ENCODE assay signal across 24 cellular contexts in the genomic region with DNA sequence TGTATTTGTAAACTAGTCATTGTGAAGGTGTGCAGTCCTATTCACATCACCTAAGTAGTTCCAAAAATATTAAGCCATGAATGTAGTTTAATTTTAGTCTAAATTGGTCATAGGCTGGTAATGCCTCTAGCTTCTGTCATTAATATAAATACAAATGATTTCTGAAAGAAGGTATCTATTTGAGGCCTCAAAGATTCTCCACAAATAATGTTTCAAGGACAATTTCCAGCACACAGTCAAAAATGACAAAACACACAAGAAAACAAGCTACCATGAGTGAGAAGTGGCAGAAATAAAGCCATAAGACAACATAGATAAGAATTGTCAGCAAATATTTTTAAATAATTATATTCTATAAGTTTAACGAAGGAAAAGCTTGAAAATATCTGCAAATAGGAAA.
"Had no signal": no experiment of that assay in that cellular context is flagged by ENCODE, and none has a peak within 500 bp of the region (broad histone marks: within the 10 kb centered on the region; RNA-seq: fewer than 3 reads in every experiment).

No MANE protein-coding gene starts in this region.

- H3K4me1 ChIP-seq: colonic mucosa, esophagus squamous epithelium, foreskin keratinocyte, gastroesophageal sphincter had no signal

- H3K4me3 Mint-ChIP-seq: dendritic cell treated with granulocyte-macrophage colony-stimulating factor and Interleukin-4, amounts not matched to agents 40 ng/mL and 50 ng/mL, for 4 days; effector memory CD8-positive, alpha-beta T cell; endodermal cell had no signal

- H3K4me3 ChIP-seq: colonic mucosa, coronary artery, dorsolateral prefrontal cortex, esophagus muscularis mucosa, esophagus squamous epithelium, gastrocnemius medialis, gastroesophageal sphincter, heart left ventricle, heart right ventricle had no signal

- H3K27ac ChIP-seq: colonic mucosa, coronary artery, dorsolateral prefrontal cortex, epithelial cell of prostate, esophagus muscularis mucosa, esophagus squamous epithelium, foreskin keratinocyte, gastroesophageal sphincter, heart left ventricle, heart right ventricle had no signal

- H3K36me3 ChIP-seq: colonic mucosa, esophagus muscularis mucosa, esophagus squamous epithelium, gastrocnemius medialis, gastroesophageal sphincter, heart left ventricle, heart right ventricle had no signal

- H3K27me3 Mint-ChIP-seq: dendritic cell treated with granulocyte-macrophage colony-stimulating factor and Interleukin-4, amounts not matched to agents 40 ng/mL and 50 ng/mL, for 4 days; effector memory CD8-positive, alpha-beta T cell had no signal

- H3K4me1 Mint-ChIP-seq: endodermal cell had no signal

- H3K27ac Mint-ChIP-seq: dendritic cell treated with granulocyte-macrophage colony-stimulating factor and Interleukin-4, amounts not matched to agents 40 ng/mL and 50 ng/mL, for 4 days; effector memory CD8-positive, alpha-beta T cell; endodermal cell had no signal

- H3K9me3 ChIP-seq: colonic mucosa, esophagus squamous epithelium had no signal

- DNase-seq: colonic mucosa; cortex of kidney; dermis blood vessel endothelial cell; dorsolateral prefrontal cortex; effector CD4-positive, alpha-beta T cell; effector CD8-positive, alpha-beta T cell; effector memory CD4-positive, alpha-beta T cell; effector memory CD8-positive, alpha-beta T cell; endodermal cell; erythroblast; esophagus squamous epithelium; foreskin fibroblast; foreskin keratinocyte; foreskin melanocyte; gastrocnemius medialis; glutamatergic neuron; head of caudate nucleus; heart left ventricle; heart right ventricle had no signal
